Comparison of ENCODE assay signal across 8 cellular contexts in the genomic region with DNA sequence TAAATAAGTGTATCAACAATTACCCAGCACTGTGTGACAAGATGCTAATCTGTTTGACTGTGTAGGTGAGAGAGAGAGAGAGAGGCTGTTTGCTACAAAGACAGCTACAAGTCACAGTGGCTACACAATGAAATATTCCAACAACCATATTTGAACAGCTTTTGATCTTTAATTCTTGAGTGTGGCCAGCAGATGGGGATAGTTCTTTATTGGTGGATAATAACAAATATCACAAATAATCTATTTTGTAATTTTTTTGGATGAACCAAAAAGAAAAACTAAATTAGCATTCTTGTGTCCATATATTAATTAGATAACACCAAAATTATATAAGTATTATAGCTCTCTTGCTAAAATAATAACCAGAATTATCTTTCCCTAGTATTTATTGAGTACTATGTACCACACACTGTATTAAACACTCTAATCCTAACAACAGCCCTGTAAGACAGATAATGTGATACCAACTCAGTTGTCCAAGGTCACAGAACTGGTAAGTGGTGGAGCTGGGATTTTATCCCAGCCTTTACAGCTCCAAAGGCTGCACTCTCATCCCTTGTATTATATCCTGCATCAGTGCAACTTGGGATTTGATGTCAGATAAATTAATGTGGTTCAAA.
A peak's percentile ranks its signal among the peaks of the same experiment; 100 is the strongest.
DNase-seq lines count a peak whose midpoint lies in the region; ATAC-seq lines count a peak whose summit lies in the region.

No MANE protein-coding gene starts in this region.

- no peak overlapping the region for H3K4me3 ChIP-seq in MG63

- no peaks in the 10 kb centered on the region for H3K27me3 ChIP-seq in MG63

- H3K36me3 ChIP-seq in MG63 = no peaks in the 10 kb centered on the region

- ATAC-seq in esophagus mucosa (no peak), GM19397 (IDR thresholded peaks at IDR 0.05; ENCODE audit: unreplicated experiment) (no peak)

- H3K9me3 ChIP-seq in MG63 = no peaks in the 10 kb centered on the region

- DNase-seq in DMS114 treated with DMSO at 0.1 percent for 48 hours (lab: John Stamatoyannopoulos, UW; ENCODE audit: unreplicated experiment) (peak; percentile 24), LoVo (ENCODE audit: low spot score) (peak; percentile 14), amniotic epithelial cell (ENCODE audit: low read depth) (peak; percentile 26), medulla oblongata (ENCODE audit: extremely low spot score) (peak; percentile 19), NCI-H1048 (lab: John Stamatoyannopoulos, UW) (no peak), MG63 (no peak)

Comparison
In these comparisons a context has a peak if more than half of its experiments do, and no peak if none do; other contexts are left out.
1. DNase-seq: peak in DMS114 treated with DMSO at 0.1 percent for 48 hours (single experiment), LoVo (single experiment), amniotic epithelial cell (single experiment) and medulla oblongata (single experiment); none in NCI-H1048 (single experiment) and MG63 (single experiment).